Comparison of ENCODE assay signal across 18 cellular contexts in the genomic region with DNA sequence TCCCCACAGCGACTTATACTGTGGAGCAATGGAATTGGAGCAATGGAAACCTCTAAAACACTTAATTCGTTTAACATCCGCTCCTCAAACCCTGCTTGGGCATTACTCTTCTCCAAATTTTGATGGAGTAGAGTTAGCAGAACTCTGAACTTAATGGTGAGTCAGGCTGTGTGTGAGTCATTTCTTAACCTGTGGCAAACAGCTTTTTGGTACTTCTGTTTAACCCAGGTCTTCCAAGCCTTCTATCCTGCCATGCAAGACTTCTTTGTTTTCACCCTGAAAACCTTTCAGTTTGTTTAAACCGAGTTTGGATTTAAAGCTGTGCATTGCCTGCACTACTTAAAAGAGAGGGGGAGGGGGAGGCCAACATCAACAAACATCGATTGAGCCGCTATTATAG. TPM values are rescaled to one million over a fixed set of nuclear protein-coding genes. Genes with fewer than 3 reads are reported as not detected.
DNase-seq lines count a peak whose midpoint lies in the region; ATAC-seq, FAIRE-seq and TF ChIP-seq lines count a peak whose summit lies in the region.
"Had no signal": no experiment of that assay in that cellular context is flagged by ENCODE, and none has a peak within 500 bp of the region (broad histone marks: within the 10 kb centered on the region; RNA-seq: fewer than 3 reads in every experiment).

No MANE protein-coding gene starts in this region.

- 34% methylated on average over 6 of the region's 6 CpGs for WGBS in SK-N-SH (ENCODE audit: low lambda C conversion rate)

- no peaks in the 10 kb centered on the region for H4K20me1 ChIP-seq in SK-N-SH (ENCODE audit: insufficient read depth)

- no peak overlapping the region for H3K4me2 ChIP-seq in SK-N-SH

- no peak overlapping the region for H3K27ac ChIP-seq in SK-N-SH (ENCODE audit: low read depth in 2 of 2, low read length in 1 of 2)
- no peak overlapping the region for H3K27ac ChIP-seq in kidney (ENCODE audit: low read depth in 2 of 2, low read length in 2 of 2)
- H3K27ac ChIP-seq: C4-2B, left ventricle myocardium inferior, tibial nerve had no signal

- ATAC-seq in SK-N-SH treated with all-trans-retinoic acid at 6 μM for 48 hours (no peak), GM19463 (IDR thresholded peaks at IDR 0.05; ENCODE audit: unreplicated experiment) (peak; percentile 23)

- no peak overlapping the region for H3K4me3 ChIP-seq in SK-N-SH (ENCODE audit: low read depth in 2 of 2, low read length in 1 of 2)
- H3K4me3 ChIP-seq in kidney (ENCODE audit: low read length in 2 of 2): no peak overlapping the region
- H3K4me3 ChIP-seq in H7 (ENCODE audit: insufficient read depth, low read depth, low read length): no peak overlapping the region
- H3K4me3 ChIP-seq: left ventricle myocardium inferior, MG63, tibial nerve had no signal

- POLR2A ChIA-PET in SK-N-SH (lab: Yijun Ruan, JAX): no interaction called here

- H3K4me3 Mint-ChIP-seq in neural crest cell: peak overlapping the region; percentile 71
- H3K4me3 Mint-ChIP-seq: activated CD4-positive, alpha-beta memory T cell treated with anti-CD3 and anti-CD28 coated beads for 36 hours; H9 had no signal

- H3K36me3 Mint-ChIP-seq in neural crest cell (ENCODE audit: low read depth): no peaks in the 10 kb centered on the region
- H3K36me3 Mint-ChIP-seq: activated CD4-positive, alpha-beta memory T cell treated with anti-CD3 and anti-CD28 coated beads for 36 hours had no signal

- H3K27me3 ChIP-seq in SK-N-SH (ENCODE audit: insufficient read depth): no peaks in the 10 kb centered on the region
- H3K27me3 ChIP-seq in H7 (ENCODE audit: control insufficient read depth, insufficient read depth, low read length): peaks cover 10% of the 10 kb centered on the region
- H3K27me3 ChIP-seq: MG63 had no signal

- H3K79me2 ChIP-seq in SK-N-SH (ENCODE audit: insufficient read depth): no peaks in the 10 kb centered on the region

- H3K36me3 ChIP-seq in SK-N-SH (replicated peaks in 1 of 2; ENCODE audit: control insufficient read depth in 1 of 2, insufficient read depth in 2 of 2, low read length in 1 of 2) (no peaks in the 10 kb centered on the region), kidney (ENCODE audit: control insufficient read depth in 1 of 2, insufficient read depth in 2 of 2, low read length in 2 of 2) (no peaks in the 10 kb centered on the region), H7 (replicated peaks; ENCODE audit: control insufficient read depth, insufficient read depth, low read length) (no peaks in the 10 kb centered on the region)
- H3K36me3 ChIP-seq: left ventricle myocardium inferior, MG63, tibial nerve had no signal

- FAIRE-seq in kidney (lab: Jason Lieb, UNC): no peak

- TF ChIP-seq RAD21 in SK-N-SH (IDR thresholded peaks at IDR 0.05; ENCODE audit: low read length): no peak

- no peak for TF ChIP-seq CTCF in SK-N-SH (IDR thresholded peaks at IDR 0.05)
- TF ChIP-seq CTCF in neural crest cell (conservative IDR thresholded peaks at IDR 0.05): no peak
- TF ChIP-seq CTCF in kidney (IDR thresholded peaks at IDR 0.05; ENCODE audit: borderline replicate concordance, extremely low read depth, insufficient read depth): no peak

- H3K4me1 ChIP-seq in SK-N-SH (ENCODE audit: control insufficient read depth in 1 of 2, insufficient read depth in 2 of 2, low read depth in 1 of 2, low read length in 1 of 2) (peaks cover 0 to 5% of the 10 kb centered on the region in 2 experiments; a peak in 1 of 4 replicates), kidney (ENCODE audit: control insufficient read depth in 1 of 2, insufficient read depth in 1 of 2, low read depth in 1 of 2, low read length in 2 of 2) (no peaks in the 10 kb centered on the region)
- H3K4me1 ChIP-seq: left ventricle myocardium inferior had no signal

- no peaks in the 10 kb centered on the region for H3F3A ChIP-seq in SK-N-SH (replicated peaks; ENCODE audit: insufficient read depth)

- no peak for TF ChIP-seq EP300 in SK-N-SH (IDR thresholded peaks at IDR 0.05; ENCODE audit: borderline replicate concordance in 1 of 2, low read depth in 1 of 2, low read length in 1 of 2)

- no peaks in the 10 kb centered on the region for H3K9me3 Mint-ChIP-seq in neural crest cell
- H3K9me3 Mint-ChIP-seq: activated CD4-positive, alpha-beta memory T cell treated with anti-CD3 and anti-CD28 coated beads for 36 hours had no signal

- H3K9ac ChIP-seq in SK-N-SH (no peak overlapping the region), kidney (ENCODE audit: low read length in 2 of 2) (no peak overlapping the region)

- H3K27me3 Mint-ChIP-seq in neural crest cell (ENCODE audit: low read depth): no peaks in the 10 kb centered on the region
- H3K27me3 Mint-ChIP-seq: activated CD4-positive, alpha-beta memory T cell treated with anti-CD3 and anti-CD28 coated beads for 36 hours had no signal

- H2AFZ ChIP-seq in SK-N-SH (ENCODE audit: low read depth): no peak overlapping the region

- CTCF ChIA-PET in SK-N-SH (lab: Yijun Ruan, JAX): no interaction called here

- peaks cover 56% of the 10 kb centered on the region for H3K4me1 Mint-ChIP-seq in neural crest cell

- DNase-seq in SK-N-SH: no peak
- DNase-seq in NCI-H69 (lab: John Stamatoyannopoulos, UW): peak; percentile 49
- DNase-seq in neural crest cell (ENCODE audit: low read depth, low spot score): no peak
- no peak for DNase-seq in HUDEP-2 (lab: John Stamatoyannopoulos, UW; ENCODE audit: unreplicated experiment in 76 of 76)
- no peak for DNase-seq in kidney
- no peak for DNase-seq in H7
- DNase-seq: 8988T; activated CD4-positive, alpha-beta memory T cell treated with anti-CD3 and anti-CD28 coated beads for 36 hours; activated effector memory CD4-positive, alpha-beta T cell treated with Interleukin-2 at 50 U/mL for 16 hours; H9; left ventricle myocardium inferior; MG63; retina; SHP77 treated with DMSO at 0.1 percent for 48 hours had no signal

- no peaks in the 10 kb centered on the region for H3K9me3 ChIP-seq in SK-N-SH
- no peaks in the 10 kb centered on the region for H3K9me3 ChIP-seq in kidney (ENCODE audit: control insufficient read depth in 1 of 2, low read length in 2 of 2)
- H3K9me3 ChIP-seq: left ventricle myocardium inferior, MG63, tibial nerve had no signal

- intact Hi-C loops in kidney (cut with DNase I): no loop called here

- H3K27ac Mint-ChIP-seq in neural crest cell (ENCODE audit: unreplicated experiment): no peak overlapping the region
- H3K27ac Mint-ChIP-seq: activated CD4-positive, alpha-beta memory T cell treated with anti-CD3 and anti-CD28 coated beads for 36 hours; H9 had no signal

- H3K9me2 ChIP-seq in SK-N-SH: no peaks in the 10 kb centered on the region

TF ChIP-seq in SK-N-SH, 30 proteins besides CTCF, POLR2A, EP300 and RAD21:
- TF ChIP-seq FOSL2 (IDR thresholded peaks at IDR 0.05; ENCODE audit: borderline replicate concordance, low read depth) (0 out of 2 replicates have a peak, but pooled peaks have one; percentile 31), SIN3A (IDR thresholded peaks at IDR 0.05; ENCODE audit: borderline replicate concordance, low read depth, low read length) (no peak)

TF ChIP-seq in SK-N-SH treated with all-trans-retinoic acid at 6 μM for 48 hours, 23 proteins besides CTCF, POLR2A, EP300 and RAD21 (continues in another document):
- TF ChIP-seq ZNF70 (CRISPR knock-in tag; IDR thresholded peaks at IDR 0.05): no peak
- TF ChIP-seq ESRRG (CRISPR knock-in tag; IDR thresholded peaks at IDR 0.05): no peak
- no peak for TF ChIP-seq ZC3H10 (CRISPR knock-in tag; IDR thresholded peaks at IDR 0.05)
- no peak for TF ChIP-seq OSR1 (CRISPR knock-in tag; IDR thresholded peaks at IDR 0.05)
- TF ChIP-seq, protein P1, sequence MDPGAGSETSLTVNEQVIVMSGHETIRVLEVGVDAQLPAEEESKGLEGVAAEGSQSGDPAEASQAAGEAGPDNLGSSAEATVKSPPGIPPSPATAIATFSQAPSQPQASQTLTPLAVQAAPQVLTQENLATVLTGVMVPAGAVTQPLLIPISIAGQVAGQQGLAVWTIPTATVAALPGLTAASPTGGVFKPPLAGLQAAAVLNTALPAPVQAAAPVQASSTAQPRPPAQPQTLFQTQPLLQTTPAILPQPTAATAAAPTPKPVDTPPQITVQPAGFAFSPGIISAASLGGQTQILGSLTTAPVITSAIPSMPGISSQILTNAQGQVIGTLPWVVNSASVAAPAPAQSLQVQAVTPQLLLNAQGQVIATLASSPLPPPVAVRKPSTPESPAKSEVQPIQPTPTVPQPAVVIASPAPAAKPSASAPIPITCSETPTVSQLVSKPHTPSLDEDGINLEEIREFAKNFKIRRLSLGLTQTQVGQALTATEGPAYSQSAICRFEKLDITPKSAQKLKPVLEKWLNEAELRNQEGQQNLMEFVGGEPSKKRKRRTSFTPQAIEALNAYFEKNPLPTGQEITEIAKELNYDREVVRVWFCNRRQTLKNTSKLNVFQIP (CRISPR knock-in tag; IDR thresholded peaks at IDR 0.05; ENCODE audit: borderline replicate concordance, low read depth): no peak
- TF ChIP-seq RARB (CRISPR knock-in tag; IDR thresholded peaks at IDR 0.05): no peak
- no peak for TF ChIP-seq ZNF8 (CRISPR knock-in tag; IDR thresholded peaks at IDR 0.05)
- TF ChIP-seq, protein P2, sequence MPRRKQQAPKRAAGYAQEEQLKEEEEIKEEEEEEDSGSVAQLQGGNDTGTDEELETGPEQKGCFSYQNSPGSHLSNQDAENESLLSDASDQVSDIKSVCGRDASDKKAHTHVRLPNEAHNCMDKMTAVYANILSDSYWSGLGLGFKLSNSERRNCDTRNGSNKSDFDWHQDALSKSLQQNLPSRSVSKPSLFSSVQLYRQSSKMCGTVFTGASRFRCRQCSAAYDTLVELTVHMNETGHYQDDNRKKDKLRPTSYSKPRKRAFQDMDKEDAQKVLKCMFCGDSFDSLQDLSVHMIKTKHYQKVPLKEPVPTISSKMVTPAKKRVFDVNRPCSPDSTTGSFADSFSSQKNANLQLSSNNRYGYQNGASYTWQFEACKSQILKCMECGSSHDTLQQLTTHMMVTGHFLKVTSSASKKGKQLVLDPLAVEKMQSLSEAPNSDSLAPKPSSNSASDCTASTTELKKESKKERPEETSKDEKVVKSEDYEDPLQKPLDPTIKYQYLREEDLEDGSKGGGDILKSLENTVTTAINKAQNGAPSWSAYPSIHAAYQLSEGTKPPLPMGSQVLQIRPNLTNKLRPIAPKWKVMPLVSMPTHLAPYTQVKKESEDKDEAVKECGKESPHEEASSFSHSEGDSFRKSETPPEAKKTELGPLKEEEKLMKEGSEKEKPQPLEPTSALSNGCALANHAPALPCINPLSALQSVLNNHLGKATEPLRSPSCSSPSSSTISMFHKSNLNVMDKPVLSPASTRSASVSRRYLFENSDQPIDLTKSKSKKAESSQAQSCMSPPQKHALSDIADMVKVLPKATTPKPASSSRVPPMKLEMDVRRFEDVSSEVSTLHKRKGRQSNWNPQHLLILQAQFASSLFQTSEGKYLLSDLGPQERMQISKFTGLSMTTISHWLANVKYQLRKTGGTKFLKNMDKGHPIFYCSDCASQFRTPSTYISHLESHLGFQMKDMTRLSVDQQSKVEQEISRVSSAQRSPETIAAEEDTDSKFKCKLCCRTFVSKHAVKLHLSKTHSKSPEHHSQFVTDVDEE (CRISPR knock-in tag; IDR thresholded peaks at IDR 0.05): no peak

RNA-seq across cellular contexts. Expression of a gene that starts 3.6 kb away (rescaled TPM):
- polyA plus RNA-seq in SK-N-SH (2012; rRNA removed): 3.4 and 3.8 TPM in 2 replicates
- polyA plus RNA-seq in SK-N-SH (2012; cell fraction: cytosol; rRNA removed): 2.5 and 2.9 TPM in 2 replicates
- 4.7 and 4.9 TPM in 2 replicates for polyA plus RNA-seq in SK-N-SH (2012; cell fraction: nucleus; rRNA removed)
- 108 and 116 TPM in 2 replicates for total RNA-seq in neural crest cell
- total RNA-seq in kidney: 35.1 TPM
- polyA plus RNA-seq in kidney (ENCODE audit: insufficient read depth, low read depth, low replicate concordance): 5.5 TPM
- total RNA-seq in H7 (2014; rRNA removed; shearing (Covaris generic)): 6.5 and 10.2 TPM in 2 replicates
